In genomic region chr3:119184808-119185690, GRCh38 we compare ENCODE assay signal across 16 cellular contexts. TPM values are rescaled to one million over a fixed set of nuclear protein-coding genes. Genes with fewer than 3 reads are reported as not detected.
DNase-seq lines count a peak whose midpoint lies in the region; ATAC-seq and TF ChIP-seq lines count a peak whose summit lies in the region.
"Had no signal": no experiment of that assay in that cellular context is flagged by ENCODE, and none has a peak within 500 bp of the region (broad histone marks: within the 10 kb centered on the region; RNA-seq: fewer than 3 reads in every experiment).

No MANE protein-coding gene starts in this region.

- H3K4me2 ChIP-seq in skeletal muscle satellite cell (ENCODE audit: low read length), result peak overlapping the region; percentile 40

- H3K4me3 ChIP-seq in fibroblast of the aortic adventitia (ENCODE audit: low read depth, low read length), result no peak overlapping the region
- H3K4me3 ChIP-seq in skeletal muscle satellite cell (ENCODE audit: low read length), result no peak overlapping the region

- TF ChIP-seq CTCF in activated CD8-positive, alpha-beta T cell treated with anti-CD3 and anti-CD28 coated beads for 36 hours (IDR thresholded peaks at IDR 0.05), result no peak
- TF ChIP-seq CTCF in RWPE1 (conservative IDR thresholded peaks at IDR 0.05; ENCODE audit: low read depth) (no peak), fibroblast of the aortic adventitia (IDR thresholded peaks at IDR 0.05; ENCODE audit: insufficient read depth, low read length) (no peak)

- no peaks in the 10 kb centered on the region for H3K9me3 ChIP-seq in skeletal muscle satellite cell (replicated peaks; ENCODE audit: low read length)

- H3K27ac ChIP-seq in RWPE1, result no peak overlapping the region

- H3K4me3 Mint-ChIP-seq in activated CD8-positive, alpha-beta T cell treated with anti-CD3 and anti-CD28 coated beads for 36 hours, result no peak overlapping the region
- no peak overlapping the region for H3K4me3 Mint-ChIP-seq in activated CD8-positive, alpha-beta T cell treated with anti-CD3 and anti-CD28 coated beads, Interleukin-2, amount 10 ng/mL, durations not matched to agents 7 days and 5 days
- H3K4me3 Mint-ChIP-seq: activated CD4-positive, alpha-beta T cell treated with anti-CD3 and anti-CD28 coated beads, Interleukin-2, amount 10 ng/mL, durations not matched to agents 24 days and 14 days had no signal

- DNase-seq in activated CD8-positive, alpha-beta T cell treated with anti-CD3 and anti-CD28 coated beads for 36 hours, result no peak
- no peak for DNase-seq in activated CD8-positive, alpha-beta T cell treated with anti-CD3 and anti-CD28 coated beads, Interleukin-2, amount 10 ng/mL, durations not matched to agents 7 days and 5 days
- peak; percentile 67 for DNase-seq in RWPE1 (ENCODE audit: low spot score)
- DNase-seq in fibroblast of the aortic adventitia (ENCODE audit: low read depth), result peak; percentile 87
- DNase-seq in C1 segment of cervical spinal cord (lab: John Stamatoyannopoulos, UW), result no peak
- DNase-seq: activated CD4-positive, alpha-beta T cell treated with anti-CD3 and anti-CD28 coated beads, Interleukin-2, amount 10 ng/mL, durations not matched to agents 24 days and 14 days; activated naive CD4-positive, alpha-beta T cell treated with Interleukin-2 at 50 U/mL for 16 hours; AML-193; hypothalamus; mesendoderm; NCI-H1417 had no signal

- H3K4me1 Mint-ChIP-seq in activated CD8-positive, alpha-beta T cell treated with anti-CD3 and anti-CD28 coated beads for 36 hours (ENCODE audit: low read depth), result no peaks in the 10 kb centered on the region
- H3K4me1 Mint-ChIP-seq in activated CD8-positive, alpha-beta T cell treated with anti-CD3 and anti-CD28 coated beads, Interleukin-2, amount 10 ng/mL, durations not matched to agents 7 days and 5 days (ENCODE audit: low read depth), result no peaks in the 10 kb centered on the region
- H3K4me1 Mint-ChIP-seq: activated CD4-positive, alpha-beta T cell treated with anti-CD3 and anti-CD28 coated beads, Interleukin-2, amount 10 ng/mL, durations not matched to agents 24 days and 14 days had no signal

- peaks cover 14% of the 10 kb centered on the region for H3K4me1 ChIP-seq in skeletal muscle satellite cell (ENCODE audit: control insufficient read depth, insufficient read depth, low read length)

- CTCF ChIA-PET in activated CD8-positive, alpha-beta T cell treated with anti-CD3 and anti-CD28 coated beads for 36 hours (lab: Charles Lee), result no interaction called here
- CTCF ChIA-PET in activated CD8-positive, alpha-beta T cell treated with anti-CD3 and anti-CD28 coated beads, Interleukin-2, amount 10 ng/mL, durations not matched to agents 7 days and 5 days (lab: Charles Lee), result no interaction called here
- CTCF ChIA-PET in RWPE1 (lab: Yijun Ruan, JAX), result interaction anchor here (0.5 kb wide), 1 partner anchor 1659 kb away, joined by 5 read pairs; no protein-coding TSS in a partner anchor

- no peaks in the 10 kb centered on the region for H3K27me3 ChIP-seq in skeletal muscle satellite cell (ENCODE audit: control insufficient read depth, insufficient read depth, low read length)

- intact Hi-C loops in activated CD8-positive, alpha-beta T cell treated with anti-CD3 and anti-CD28 coated beads for 36 hours (cut with micrococcal nuclease), result no loop called here

- peaks cover 4% of the 10 kb centered on the region for H3K27me3 Mint-ChIP-seq in activated CD8-positive, alpha-beta T cell treated with anti-CD3 and anti-CD28 coated beads for 36 hours
- H3K27me3 Mint-ChIP-seq in activated CD8-positive, alpha-beta T cell treated with anti-CD3 and anti-CD28 coated beads, Interleukin-2, amount 10 ng/mL, durations not matched to agents 7 days and 5 days (ENCODE audit: low read depth), result no peaks in the 10 kb centered on the region
- H3K27me3 Mint-ChIP-seq: activated CD4-positive, alpha-beta T cell treated with anti-CD3 and anti-CD28 coated beads, Interleukin-2, amount 10 ng/mL, durations not matched to agents 24 days and 14 days had no signal

- POLR2A ChIA-PET in activated CD8-positive, alpha-beta T cell treated with anti-CD3 and anti-CD28 coated beads for 36 hours (lab: Charles Lee), result no interaction called here
- POLR2A ChIA-PET in activated CD8-positive, alpha-beta T cell treated with anti-CD3 and anti-CD28 coated beads, Interleukin-2, amount 10 ng/mL, durations not matched to agents 7 days and 5 days (lab: Charles Lee), result no interaction called here
- POLR2A ChIA-PET in RWPE1 (lab: Yijun Ruan, JAX; ENCODE audit: low non-redundant PET), result no interaction called here

- peak; percentile 45 for ATAC-seq in activated CD8-positive, alpha-beta T cell treated with anti-CD3 and anti-CD28 coated beads for 36 hours
- ATAC-seq in activated CD8-positive, alpha-beta T cell treated with anti-CD3 and anti-CD28 coated beads, Interleukin-2, amount 10 ng/mL, durations not matched to agents 7 days and 5 days, result no peak
- ATAC-seq in GM18870 (IDR thresholded peaks at IDR 0.05; ENCODE audit: unreplicated experiment) (no peak), GM18520 (IDR thresholded peaks at IDR 0.05; ENCODE audit: unreplicated experiment) (no peak)

- no peaks in the 10 kb centered on the region for H3K36me3 Mint-ChIP-seq in activated CD8-positive, alpha-beta T cell treated with anti-CD3 and anti-CD28 coated beads for 36 hours (ENCODE audit: low read depth)
- H3K36me3 Mint-ChIP-seq in activated CD8-positive, alpha-beta T cell treated with anti-CD3 and anti-CD28 coated beads, Interleukin-2, amount 10 ng/mL, durations not matched to agents 7 days and 5 days (ENCODE audit: low read depth), result no peaks in the 10 kb centered on the region

- no peak overlapping the region for H3K27ac Mint-ChIP-seq in activated CD8-positive, alpha-beta T cell treated with anti-CD3 and anti-CD28 coated beads for 36 hours
- no peak overlapping the region for H3K27ac Mint-ChIP-seq in activated CD8-positive, alpha-beta T cell treated with anti-CD3 and anti-CD28 coated beads, Interleukin-2, amount 10 ng/mL, durations not matched to agents 7 days and 5 days
- H3K27ac Mint-ChIP-seq: activated CD4-positive, alpha-beta T cell treated with anti-CD3 and anti-CD28 coated beads, Interleukin-2, amount 10 ng/mL, durations not matched to agents 24 days and 14 days had no signal

- H3K9me3 Mint-ChIP-seq in activated CD8-positive, alpha-beta T cell treated with anti-CD3 and anti-CD28 coated beads for 36 hours, result no peaks in the 10 kb centered on the region
- H3K9me3 Mint-ChIP-seq in activated CD8-positive, alpha-beta T cell treated with anti-CD3 and anti-CD28 coated beads, Interleukin-2, amount 10 ng/mL, durations not matched to agents 7 days and 5 days (ENCODE audit: insufficient read depth), result no peaks in the 10 kb centered on the region
- H3K9me3 Mint-ChIP-seq: activated CD4-positive, alpha-beta T cell treated with anti-CD3 and anti-CD28 coated beads, Interleukin-2, amount 10 ng/mL, durations not matched to agents 24 days and 14 days had no signal

- no peaks in the 10 kb centered on the region for H3K36me3 ChIP-seq in skeletal muscle satellite cell (ENCODE audit: insufficient read depth, low read length)

- no peak overlapping the region for H3K9ac ChIP-seq in skeletal muscle satellite cell (ENCODE audit: low read depth, low read length)

RNA-seq across cellular contexts. Expression of gene UPK1B, which starts 11.7 kb away (rescaled TPM):
- total RNA-seq in activated CD8-positive, alpha-beta T cell treated with anti-CD3 and anti-CD28 coated beads for 36 hours, result not detected
- total RNA-seq in activated CD8-positive, alpha-beta T cell treated with anti-CD3 and anti-CD28 coated beads, Interleukin-2, amount 10 ng/mL, durations not matched to agents 7 days and 5 days, result not detected
- 0.09 TPM in 1 of 2 replicates, not detected in the other for total RNA-seq in fibroblast of the aortic adventitia (ENCODE audit: low replicate concordance)
- 0.44 TPM in 1 of 2 replicates, not detected in the other for total RNA-seq in skeletal muscle satellite cell (2012; rRNA removed)
- total RNA-seq: activated CD4-positive, alpha-beta T cell treated with anti-CD3 and anti-CD28 coated beads, Interleukin-2, amount 10 ng/mL, durations not matched to agents 24 days and 14 days; dermis microvascular lymphatic vessel endothelial cell; HT1080 had no signal

RNA-seq across cellular contexts. Expression of gene TEX55, which starts 39.1 kb away (rescaled TPM):
- total RNA-seq in activated CD8-positive, alpha-beta T cell treated with anti-CD3 and anti-CD28 coated beads for 36 hours, result not detected
- not detected for total RNA-seq in activated CD8-positive, alpha-beta T cell treated with anti-CD3 and anti-CD28 coated beads, Interleukin-2, amount 10 ng/mL, durations not matched to agents 7 days and 5 days
- not detected in 2 replicates for total RNA-seq in fibroblast of the aortic adventitia (ENCODE audit: low replicate concordance)
- not detected in 2 replicates for total RNA-seq in skeletal muscle satellite cell (2012; rRNA removed)
- total RNA-seq: activated CD4-positive, alpha-beta T cell treated with anti-CD3 and anti-CD28 coated beads, Interleukin-2, amount 10 ng/mL, durations not matched to agents 24 days and 14 days; dermis microvascular lymphatic vessel endothelial cell; HT1080 had no signal

RNA-seq across cellular contexts. Expression of gene B4GALT4, which starts 55.6 kb away (rescaled TPM):
- total RNA-seq in activated CD8-positive, alpha-beta T cell treated with anti-CD3 and anti-CD28 coated beads for 36 hours, result 10 to 100 TPM; 13.3 to 15.2 TPM
- total RNA-seq in activated CD8-positive, alpha-beta T cell treated with anti-CD3 and anti-CD28 coated beads, Interleukin-2, amount 10 ng/mL, durations not matched to agents 7 days and 5 days, result 10 to 100 TPM; 16.3 to 16.4 TPM
- total RNA-seq in fibroblast of the aortic adventitia (ENCODE audit: low replicate concordance), result 22.4 and 41.3 TPM in 2 replicates
- 15.5 and 16.2 TPM in 2 replicates for total RNA-seq in skeletal muscle satellite cell (2012; rRNA removed)

Comparison
In these comparisons a context has a peak if more than half of its experiments do, and no peak if none do; other contexts are left out.
1. DNase-seq: peak in RWPE1 (single experiment) and fibroblast of the aortic adventitia (single experiment); none in activated CD8-positive, alpha-beta T cell treated with anti-CD3 and anti-CD28 coated beads for 36 hours (single experiment), activated CD8-positive, alpha-beta T cell treated with anti-CD3 and anti-CD28 coated beads, Interleukin-2, amount 10 ng/mL, durations not matched to agents 7 days and 5 days (single experiment) and C1 segment of cervical spinal cord (0 of 14).